ENCODE assay signal across 1 cellular context in the genomic region with DNA sequence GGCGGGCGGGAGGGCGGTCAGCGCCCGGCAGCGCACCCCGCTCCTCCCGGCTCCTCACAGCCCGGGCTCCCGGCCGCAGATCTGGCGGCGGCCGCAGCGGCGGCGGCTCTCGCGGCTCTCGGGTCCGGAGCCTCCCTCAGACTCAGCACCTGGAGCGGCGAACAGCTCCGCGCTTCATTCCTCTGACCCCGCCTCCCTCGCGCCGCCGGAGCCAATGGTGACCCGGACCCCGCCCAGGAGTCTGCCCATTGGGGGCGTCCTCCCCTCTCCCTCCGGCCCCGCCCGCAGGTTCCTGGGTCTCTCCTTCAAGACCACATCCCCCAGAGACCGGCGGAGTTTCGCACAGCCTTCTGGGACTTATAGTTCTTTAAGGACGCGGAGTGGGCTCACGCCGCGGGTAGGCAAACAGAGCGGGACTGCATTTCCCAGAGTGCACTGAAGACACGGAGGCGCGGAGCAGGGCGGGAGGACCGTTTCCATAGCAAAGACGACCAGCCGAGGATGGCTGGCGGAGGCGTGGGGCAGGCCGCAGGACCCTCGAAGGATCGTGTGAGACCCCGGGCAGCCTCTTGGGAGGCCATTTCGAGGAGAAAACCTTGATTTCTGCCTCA.
TF ChIP-seq lines count a peak whose summit lies in the region.

A gene (minus strand): TSS at position 149 of the 611 bp plus-strand sequence. CDS start 76,327 bp downstream, outside the sequence.

TF ChIP-seq in HCT116, 20 proteins besides CTCF, POLR2A, EP300 and RAD21 (continued from another document):
- TF ChIP-seq, protein P1, sequence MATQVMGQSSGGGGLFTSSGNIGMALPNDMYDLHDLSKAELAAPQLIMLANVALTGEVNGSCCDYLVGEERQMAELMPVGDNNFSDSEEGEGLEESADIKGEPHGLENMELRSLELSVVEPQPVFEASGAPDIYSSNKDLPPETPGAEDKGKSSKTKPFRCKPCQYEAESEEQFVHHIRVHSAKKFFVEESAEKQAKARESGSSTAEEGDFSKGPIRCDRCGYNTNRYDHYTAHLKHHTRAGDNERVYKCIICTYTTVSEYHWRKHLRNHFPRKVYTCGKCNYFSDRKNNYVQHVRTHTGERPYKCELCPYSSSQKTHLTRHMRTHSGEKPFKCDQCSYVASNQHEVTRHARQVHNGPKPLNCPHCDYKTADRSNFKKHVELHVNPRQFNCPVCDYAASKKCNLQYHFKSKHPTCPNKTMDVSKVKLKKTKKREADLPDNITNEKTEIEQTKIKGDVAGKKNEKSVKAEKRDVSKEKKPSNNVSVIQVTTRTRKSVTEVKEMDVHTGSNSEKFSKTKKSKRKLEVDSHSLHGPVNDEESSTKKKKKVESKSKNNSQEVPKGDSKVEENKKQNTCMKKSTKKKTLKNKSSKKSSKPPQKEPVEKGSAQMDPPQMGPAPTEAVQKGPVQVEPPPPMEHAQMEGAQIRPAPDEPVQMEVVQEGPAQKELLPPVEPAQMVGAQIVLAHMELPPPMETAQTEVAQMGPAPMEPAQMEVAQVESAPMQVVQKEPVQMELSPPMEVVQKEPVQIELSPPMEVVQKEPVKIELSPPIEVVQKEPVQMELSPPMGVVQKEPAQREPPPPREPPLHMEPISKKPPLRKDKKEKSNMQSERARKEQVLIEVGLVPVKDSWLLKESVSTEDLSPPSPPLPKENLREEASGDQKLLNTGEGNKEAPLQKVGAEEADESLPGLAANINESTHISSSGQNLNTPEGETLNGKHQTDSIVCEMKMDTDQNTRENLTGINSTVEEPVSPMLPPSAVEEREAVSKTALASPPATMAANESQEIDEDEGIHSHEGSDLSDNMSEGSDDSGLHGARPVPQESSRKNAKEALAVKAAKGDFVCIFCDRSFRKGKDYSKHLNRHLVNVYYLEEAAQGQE (IDR thresholded peaks at IDR 0.05; ENCODE audit: low read depth) = peak; percentile 74
- TF ChIP-seq, protein P2, sequence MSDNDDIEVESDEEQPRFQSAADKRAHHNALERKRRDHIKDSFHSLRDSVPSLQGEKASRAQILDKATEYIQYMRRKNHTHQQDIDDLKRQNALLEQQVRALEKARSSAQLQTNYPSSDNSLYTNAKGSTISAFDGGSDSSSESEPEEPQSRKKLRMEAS (IDR thresholded peaks at IDR 0.05) = no peak
- no peak for TF ChIP-seq JUND (IDR thresholded peaks at IDR 0.05)
- TF ChIP-seq SIN3A (IDR thresholded peaks at IDR 0.05; ENCODE audit: low read depth) = no peak
- TF ChIP-seq FOSL1 (IDR thresholded peaks at IDR 0.05; ENCODE audit: low read depth) = no peak
